In the genomic region with DNA sequence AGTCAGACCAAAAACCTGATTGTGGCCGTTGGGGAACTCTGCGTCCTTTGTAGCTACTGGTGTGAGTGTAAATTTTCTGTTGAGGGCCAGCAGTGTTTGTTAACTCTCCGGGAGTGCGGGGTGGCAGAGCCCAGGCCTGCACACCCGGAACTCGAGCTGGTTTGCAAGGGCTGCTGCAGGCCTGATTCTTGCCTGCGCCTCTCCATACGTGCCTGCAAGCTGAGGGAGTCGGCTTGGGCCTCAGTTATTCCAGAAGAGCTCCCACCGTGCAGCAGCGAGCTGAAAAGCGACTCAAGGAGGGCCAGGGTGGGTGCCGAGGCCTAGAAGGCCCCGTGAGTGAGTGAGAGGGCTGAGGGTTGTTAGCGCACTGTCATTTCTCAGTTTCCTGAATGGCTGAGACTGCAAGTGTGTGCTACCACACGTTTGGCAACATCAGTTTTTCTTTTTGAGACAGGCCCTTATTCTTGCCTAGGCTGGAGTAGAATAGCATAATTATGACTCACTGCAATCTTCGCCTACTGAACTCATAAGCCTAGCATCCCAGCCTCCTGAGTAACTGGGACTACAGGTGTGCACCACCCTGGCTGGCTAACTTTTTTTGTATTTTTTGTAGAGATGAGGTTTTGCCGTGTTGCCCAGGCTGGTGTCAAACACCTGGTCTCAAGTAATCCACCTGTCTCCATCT, we compare ENCODE assay signal across 22 cellular contexts. TPM values are rescaled to one million over a fixed set of nuclear protein-coding genes. Genes with fewer than 3 reads are reported as not detected.
DNase-seq lines count a peak whose midpoint lies in the region; ATAC-seq, FAIRE-seq and TF ChIP-seq lines count a peak whose summit lies in the region.
"Had no signal": no experiment of that assay in that cellular context is flagged by ENCODE, and none has a peak within 500 bp of the region (broad histone marks: within the 10 kb centered on the region; RNA-seq: fewer than 3 reads in every experiment).

No MANE protein-coding gene starts in this region.

- no peak for FAIRE-seq in H1 (lab: Jason Lieb, UNC)
- FAIRE-seq in keratinocyte (lab: Jason Lieb, UNC): peak; percentile 76
- FAIRE-seq: A549, GM12892, RCC 7860 had no signal

- no peak overlapping the region for H4K5ac ChIP-seq in H1 (ENCODE audit: insufficient read length, low read depth, low read length)

- peak overlapping the region; percentile 76 for H3K18ac ChIP-seq in H1 (ENCODE audit: extremely low read depth, low read length)

- H3K79me1 ChIP-seq in H1 (ENCODE audit: low read depth, low read length): no peaks in the 10 kb centered on the region

- H3K9ac ChIP-seq in H1 (replicated peaks in 1 of 4; ENCODE audit: extremely low read depth in 1 of 4, low read depth in 3 of 4, low read length in 3 of 4) (no peak overlapping the region), keratinocyte (ENCODE audit: control insufficient read depth, extremely low read depth, insufficient read depth, low read length) (peak overlapping the region; percentile 18)
- H3K9ac ChIP-seq: KMS-11 had no signal

- no peak overlapping the region for H3K4me3 ChIP-seq in H1 (ENCODE audit: extremely low read depth in 1 of 4, insufficient read depth in 2 of 4, low read depth in 3 of 4, low read length in 4 of 4)
- H3K4me3 ChIP-seq in keratinocyte (ENCODE audit: control insufficient read depth in 2 of 3, extremely low read depth in 1 of 3, insufficient read depth in 2 of 3, low read depth in 1 of 3, low read length in 3 of 3): no peak overlapping the region
- H3K4me3 ChIP-seq in left lung: no peak overlapping the region
- H3K4me3 ChIP-seq: A549, MG63 had no signal

- peak overlapping the region; percentile 22 for H4K91ac ChIP-seq in H1 (replicated peaks; ENCODE audit: insufficient read length, low read length)

- peaks cover 4% of the 10 kb centered on the region for H3K9me3 Mint-ChIP-seq in stimulated activated memory B cell treated with anti-CD40 and anti-IgM and Interleukin-4, amounts not matched to agents 10 μg/mL and 1 μg/mL and 100 μg/mL, for 72 hours

- no peak for TF ChIP-seq POLR2A in H1 (IDR thresholded peaks at IDR 0.05; ENCODE audit: control extremely low read depth in 1 of 2, low read depth in 2 of 2, low read length in 2 of 2)

- H4K8ac ChIP-seq in H1 (ENCODE audit: extremely low read depth, insufficient read depth, low read length): 0 out of 2 replicates have a peak overlapping the region, but pooled peaks have one; percentile 63

- TF ChIP-seq RAD21 in Ishikawa (IDR thresholded peaks at IDR 0.05; ENCODE audit: low read depth) (no peak), H1 (IDR thresholded peaks at IDR 0.05 in 1 of 2, conservative IDR thresholded peaks at IDR 0.05 in 1 of 2; ENCODE audit: low read depth in 2 of 2, low read length in 2 of 2) (no peak)

- POLR2A ChIA-PET in H1 (lab: Charles Lee; ENCODE audit: partially characterized antibody): interaction anchor here (2.9 kb wide), 1 partner anchor 10 kb away, joined by 12 read pairs; no protein-coding TSS in a partner anchor

- no peak overlapping the region for H3K14ac ChIP-seq in H1 (ENCODE audit: insufficient read length)

- H3K27me3 Mint-ChIP-seq in stimulated activated memory B cell treated with anti-CD40 and anti-IgM and Interleukin-4, amounts not matched to agents 10 μg/mL and 1 μg/mL and 100 μg/mL, for 72 hours: peaks cover 7% of the 10 kb centered on the region

- H3K4me1 ChIP-seq in H1 (replicated peaks in 1 of 4; ENCODE audit: control insufficient read depth in 3 of 4, insufficient read depth in 4 of 4, low read length in 3 of 4) (peaks cover 5 to 18% (median 12%) of the 10 kb centered on the region in 4 experiments), keratinocyte (ENCODE audit: control insufficient read depth, extremely low read depth, insufficient read depth, low read length) (peaks cover 42% of the 10 kb centered on the region), left lung (no peaks in the 10 kb centered on the region)

- no peaks in the 10 kb centered on the region for H3K9me1 ChIP-seq in keratinocyte (ENCODE audit: control insufficient read depth, extremely low read depth, insufficient read depth, low read length)

- intact Hi-C loops in left lung (cut with DNase I): no loop called here

- TF ChIP-seq CTCF in H1 (IDR thresholded peaks at IDR 0.05; ENCODE audit: control extremely low read depth in 1 of 3, insufficient read depth in 1 of 3, low read depth in 1 of 3, low read length in 3 of 3) (no peak), keratinocyte (optimal IDR thresholded peaks at IDR 0.05 in 1 of 3, IDR thresholded peaks at IDR 0.05 in 1 of 3, conservative IDR thresholded peaks at IDR 0.05 in 1 of 3; ENCODE audit: extremely low read depth in 1 of 3, insufficient read depth in 2 of 3, low read length in 3 of 3) (no peak), left lung (IDR thresholded peaks at IDR 0.05) (no peak)

- H2BK15ac ChIP-seq in H1 (ENCODE audit: low read length): 0 out of 2 replicates have a peak overlapping the region, but pooled peaks have one; percentile 77

- H3K36me3 ChIP-seq in H1 (ENCODE audit: control insufficient read depth in 2 of 4, insufficient read depth in 4 of 4, low read length in 3 of 4) (no peaks in the 10 kb centered on the region), keratinocyte (ENCODE audit: control insufficient read depth in 2 of 2, extremely low read depth in 1 of 2, insufficient read depth in 2 of 2, low read length in 2 of 2) (no peaks in the 10 kb centered on the region), left lung (no peaks in the 10 kb centered on the region)
- H3K36me3 ChIP-seq: MG63 had no signal

- DNase-seq in ELR (ENCODE audit: low read depth) (peak; percentile 49), H1 (ENCODE audit: low read depth in 1 of 2, low spot score in 2 of 2) (no peak), keratinocyte (ENCODE audit: low read depth, low spot score) (peak; percentile 61), left lung (no peak)
- DNase-seq: COR-L47, DMS53, GDM1, MG63, NCI-H1105 treated with DMSO at 0.1 percent for 48 hours, NCI-H2029, NCI-H2171 treated with DMSO at 0.1 percent for 48 hours, NCI-H82, SIG-M5 had no signal

- H3K9me3 ChIP-seq in H1 (ENCODE audit: insufficient read depth in 2 of 2, low read depth in 1 of 2, low read length in 1 of 2): peaks cover 0 to 8% of the 10 kb centered on the region in 2 experiments; a peak in 1 of 4 replicates
- H3K9me3 ChIP-seq in keratinocyte (ENCODE audit: control insufficient read depth, low read depth, low read length): peaks cover 2% of the 10 kb centered on the region
- peaks cover 0 to 2% of the 10 kb centered on the region in 2 donors for H3K9me3 ChIP-seq in left lung
- H3K9me3 ChIP-seq: A549, MG63 had no signal

- H4K20me1 ChIP-seq in H1 (replicated peaks in 1 of 2; ENCODE audit: control insufficient read depth in 1 of 2, insufficient read depth in 2 of 2, low read length in 2 of 2) (no peaks in the 10 kb centered on the region), keratinocyte (ENCODE audit: control insufficient read depth, extremely low read depth, insufficient read depth, low read length) (no peaks in the 10 kb centered on the region)

- no peak overlapping the region for H3K4ac ChIP-seq in H1 (replicated peaks; ENCODE audit: insufficient read length, low read depth, low read length)

- H2AFZ ChIP-seq in H1 (ENCODE audit: low read length) (peak overlapping the region; percentile 8; the same call in 1 of the 2 replicates), keratinocyte (ENCODE audit: control insufficient read depth, low read length) (peak overlapping the region; percentile 20)

- peak overlapping the region; percentile 7 for H3K56ac ChIP-seq in H1 (replicated peaks; ENCODE audit: insufficient read length, low read depth, low read length)

- H3K27ac ChIP-seq in H1 (ENCODE audit: low read depth, low read length) (no peak overlapping the region), keratinocyte (ENCODE audit: control insufficient read depth, insufficient read depth, low read length) (peak overlapping the region; percentile 59), left lung (no peak overlapping the region)
- H3K27ac ChIP-seq: A549, KMS-11 had no signal

- TF ChIP-seq EP300 in Ishikawa (IDR thresholded peaks at IDR 0.05; ENCODE audit: borderline replicate concordance) (no peak), H1 (IDR thresholded peaks at IDR 0.05; ENCODE audit: borderline replicate concordance in 1 of 2, low read depth in 2 of 2, low read length in 2 of 2) (no peak)

- H3K23me2 ChIP-seq in H1 (ENCODE audit: low read depth, low read length): no peaks in the 10 kb centered on the region

- ATAC-seq in left lung (no peak), GM19395 (IDR thresholded peaks at IDR 0.05; ENCODE audit: unreplicated experiment) (no peak), GM19328 (IDR thresholded peaks at IDR 0.05; ENCODE audit: unreplicated experiment) (no peak)
- ATAC-seq in stimulated activated memory B cell treated with anti-CD40 and anti-IgM and Interleukin-4, amounts not matched to agents 10 μg/mL and 1 μg/mL and 100 μg/mL, for 72 hours: no peak
- ATAC-seq: A549 had no signal

- CTCF ChIA-PET in H1 (lab: Charles Lee; ENCODE audit: partially characterized antibody): interaction anchor here (1.0 to 2.8 kb wide), 4 partner anchors 46 to 217 kb away, joined by 3 to 10 read pairs (median 3); a partner anchor contains a TSS

- 93% methylated on average over 18 of the region's 18 CpGs; no CpG with 5 or more reads in 1 of the 2 experiments for WGBS in H1 (ENCODE audit: extremely low coverage in 1 of 2, insufficient coverage in 1 of 2, insufficient read length in 1 of 2, insufficient replicate concordance in 2 of 2, low coverage in 1 of 2, low lambda C conversion rate in 2 of 2, missing lambda C conversion rate in 1 of 2), 2 experiments

- H2BK120ac ChIP-seq in H1 (replicated peaks; ENCODE audit: low read depth, low read length): peak overlapping the region; percentile 56

- H2BK20ac ChIP-seq in H1 (ENCODE audit: low read length): peak overlapping the region; percentile 69; the same call in 1 of the 2 replicates

- no peak overlapping the region for H2AK5ac ChIP-seq in H1 (ENCODE audit: low read depth, low read length)

- H3K4me1 Mint-ChIP-seq in stimulated activated memory B cell treated with anti-CD40 and anti-IgM and Interleukin-4, amounts not matched to agents 10 μg/mL and 1 μg/mL and 100 μg/mL, for 72 hours: no peaks in the 10 kb centered on the region
- H3K4me1 Mint-ChIP-seq: CD14-positive monocyte had no signal

- no peak overlapping the region for H3K27ac Mint-ChIP-seq in stimulated activated memory B cell treated with anti-CD40 and anti-IgM and Interleukin-4, amounts not matched to agents 10 μg/mL and 1 μg/mL and 100 μg/mL, for 72 hours

- H3K36me3 Mint-ChIP-seq in stimulated activated memory B cell treated with anti-CD40 and anti-IgM and Interleukin-4, amounts not matched to agents 10 μg/mL and 1 μg/mL and 100 μg/mL, for 72 hours: no peaks in the 10 kb centered on the region
- H3K36me3 Mint-ChIP-seq: CD14-positive monocyte had no signal

- no peak overlapping the region for H3K23ac ChIP-seq in H1 (ENCODE audit: insufficient read length)

- no peaks in the 10 kb centered on the region for H3K27me3 ChIP-seq in H1 (replicated peaks in 1 of 4; ENCODE audit: control insufficient read depth in 3 of 4, extremely low read depth in 1 of 4, insufficient read depth in 3 of 4, low read length in 3 of 4)
- no peaks in the 10 kb centered on the region for H3K27me3 ChIP-seq in keratinocyte (ENCODE audit: control insufficient read depth, extremely low read depth, insufficient read depth, low read length)
- peaks cover 0 to 13% of the 10 kb centered on the region in 2 donors for H3K27me3 ChIP-seq in left lung
- H3K27me3 ChIP-seq: MG63 had no signal

- no peak overlapping the region for H3K4me2 ChIP-seq in H1 (ENCODE audit: insufficient read depth in 1 of 2, low read depth in 2 of 2, low read length in 2 of 2)
- H3K4me2 ChIP-seq in keratinocyte (ENCODE audit: control insufficient read depth, extremely low read depth, insufficient read depth, low read depth, low read length): no peak overlapping the region
- H3K4me2 ChIP-seq: A549, KMS-11 had no signal

- peak overlapping the region; percentile 19; the same call in 1 of the 2 replicates for H2BK5ac ChIP-seq in H1 (ENCODE audit: low read depth, low read length)

- peak overlapping the region; percentile 70; the same call in 1 of the 2 replicates for H2BK12ac ChIP-seq in H1 (ENCODE audit: low read depth, low read length)

- H3K4me3 Mint-ChIP-seq in stimulated activated memory B cell treated with anti-CD40 and anti-IgM and Interleukin-4, amounts not matched to agents 10 μg/mL and 1 μg/mL and 100 μg/mL, for 72 hours: no peak overlapping the region
- H3K4me3 Mint-ChIP-seq: CD14-positive monocyte had no signal

- dilution Hi-C loops in keratinocyte (cut with MboI; ENCODE audit: extremely low pct_ligation_motif_present, low sequenced_read_pairs): no loop called here

- H3K79me2 ChIP-seq in H1 (ENCODE audit: control insufficient read depth in 1 of 2, insufficient read depth in 2 of 2, low read length in 2 of 2) (no peaks in the 10 kb centered on the region), keratinocyte (ENCODE audit: control insufficient read depth, insufficient read depth, low read length) (no peaks in the 10 kb centered on the region)

RNA-seq across cellular contexts. Expression of a gene that starts 33.9 kb away (rescaled TPM):
- 40.8 and 43.3 TPM in 2 replicates for total RNA-seq in H1 (2021; fragmentation: NEBNext Ultra II Directional; extraction: Animal tissue kit (Norgen Biotek cat#: 25700))
- polyA plus RNA-seq in H1 (2011; rRNA removed) (10.4 and 14.7 TPM in 2 replicates), keratinocyte (90.1 to 106 TPM (median 96.2 TPM) in 3 replicates)
- polyA plus RNA-seq in H1 (2011; cell fraction: cytosol; rRNA removed): 18.0 TPM
- polyA plus RNA-seq in H1 (2011; cell fraction: nucleus; rRNA removed): 20.1 TPM
- 20.9 to 26.8 TPM (median 23.9 TPM) in 4 replicates for polyA plus RNA-seq in H1 (2012, experiment 1 of 2)
- 4.9 TPM for polyA plus RNA-seq in H1 (2012, experiment 2 of 2)
- polyA plus RNA-seq in H1 (2013, experiment 1 of 2): 14.8 TPM
- 14.9 TPM for polyA plus RNA-seq in H1 (2013, experiment 2 of 2)
- 30.6 and 36.4 TPM in 2 replicates for polyA minus RNA-seq in H1 (2011; rRNA and poly(A)+ RNA removed)
- polyA minus RNA-seq in H1 (2011; cell fraction: cytosol; rRNA and poly(A)+ RNA removed): 24.3 TPM
- 37.2 TPM for polyA minus RNA-seq in H1 (2011; cell fraction: nucleus; rRNA and poly(A)+ RNA removed)
- polyA plus RNA-seq in keratinocyte (2011; ENCODE audit: low read depth): 40.6 TPM
- 81.7 and 104 TPM in 2 replicates for polyA plus RNA-seq in keratinocyte (2011; cell fraction: cytosol; rRNA removed)
- polyA plus RNA-seq in keratinocyte (2011; cell fraction: nucleus; rRNA removed): 149 and 161 TPM in 2 replicates
- polyA plus RNA-seq in keratinocyte (2012; ENCODE audit: low replicate concordance): 51.2 and 90.2 TPM in 2 replicates
- 87.5 to 126 TPM (median 106 TPM) in 3 replicates for polyA minus RNA-seq in keratinocyte
- 73.3 TPM for polyA minus RNA-seq in keratinocyte (2011; cell fraction: cytosol; rRNA and poly(A)+ RNA removed)
- 171 and 308 TPM in 2 replicates for polyA minus RNA-seq in keratinocyte (2011; cell fraction: nucleus; rRNA and poly(A)+ RNA removed)
- 10 to 100 TPM; 42.7 to 49.3 TPM for total RNA-seq in left lung

Comparison
In these comparisons a context has a peak if more than half of its experiments do, and no peak if none do; other contexts are left out.
1. DNase-seq: peak in ELR (single experiment) and keratinocyte (single experiment); none in H1 (0 of 2) and left lung (0 of 2).